ENCODE assay signal across 1 cellular context in the genomic region with DNA sequence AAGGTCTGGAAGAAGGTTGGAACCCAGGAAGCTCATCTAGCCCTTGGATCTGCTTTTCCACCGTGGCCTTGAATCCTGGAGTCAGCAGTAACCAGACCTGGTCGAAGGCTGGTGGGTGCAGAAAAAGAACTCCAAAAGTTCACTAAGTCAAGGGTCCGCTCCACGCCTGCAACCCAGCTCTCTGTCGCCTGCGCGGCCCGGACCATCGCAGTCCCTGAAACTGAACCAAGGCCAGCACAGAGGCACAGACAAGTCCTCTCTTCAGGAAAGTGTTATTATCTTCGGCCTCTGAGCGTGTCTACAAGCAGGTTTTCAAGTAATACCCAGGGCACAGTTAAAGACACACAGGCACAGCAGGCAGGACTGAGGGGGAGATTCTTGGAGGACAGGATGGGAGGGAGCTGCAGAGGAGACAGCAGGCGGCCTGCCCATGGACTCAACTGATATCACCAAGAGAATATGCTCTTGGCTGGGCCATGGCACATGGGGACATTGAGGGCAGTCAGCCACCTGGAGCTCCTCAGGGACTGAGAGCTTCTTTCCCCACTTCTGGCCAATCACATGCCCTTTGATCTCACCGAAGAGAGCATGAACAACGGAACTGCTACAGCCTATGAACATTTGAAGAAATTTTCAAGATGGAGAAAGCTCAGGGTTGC.
TF ChIP-seq lines count a peak whose summit lies in the region.

No MANE protein-coding gene starts in this region.

TF ChIP-seq in H1, 55 proteins besides CTCF, POLR2A, EP300 and RAD21:
- no peak for TF ChIP-seq CEBPB (IDR thresholded peaks at IDR 0.05; ENCODE audit: low read depth, low read length)
